8 cellular contexts compared by ENCODE assay signal in genomic region chr3:48435774-48436476, GRCh38. TPM values are rescaled to one million over a fixed set of nuclear protein-coding genes. Genes with fewer than 3 reads are reported as not detected.
A peak's percentile ranks its signal among the peaks of the same experiment; 100 is the strongest.
DNase-seq lines count a peak whose midpoint lies in the region; ATAC-seq and TF ChIP-seq lines count a peak whose summit lies in the region.

No MANE protein-coding gene starts in this region.

- H2AFZ ChIP-seq in OCI-LY7 (ENCODE audit: low read length): no peak overlapping the region; the same call in 1 of the 2 replicates

- TF ChIP-seq CTCF in HL-60 (IDR thresholded peaks at IDR 0.05; ENCODE audit: insufficient read depth, low read length): peak; percentile 99
- peak; percentile 100 for TF ChIP-seq CTCF in OCI-LY7 (conservative IDR thresholded peaks at IDR 0.05; ENCODE audit: low read length)

- peak; percentile 96 for DNase-seq in COLO829 (ENCODE audit: low spot score)
- peak; percentile 54 to 88 for DNase-seq in HL-60 (ENCODE audit: low read depth in 1 of 2, low spot score in 1 of 2)
- peak; percentile 88 for DNase-seq in OCI-LY7 (ENCODE audit: low spot score)
- DNase-seq in activated T-cell treated with anti-CD3 and anti-CD28 coated beads for 1 hour (ENCODE audit: low read depth): peak; percentile 85
- peak; percentile 89 for DNase-seq in stimulated activated CD8-positive, alpha-beta memory T cell treated with anti-CD3 and anti-CD28 coated beads, Interleukin-4, amount 100 ng/mL, for 48 hours

- H3K36me3 ChIP-seq in OCI-LY7 (ENCODE audit: insufficient read depth, low read length) (peaks cover 42% of the 10 kb centered on the region; the same call in 1 of the 2 replicates), esophagus (ENCODE audit: control insufficient read depth in 2 of 2, insufficient read depth in 2 of 2, low read length in 1 of 2) (peaks cover 0 to 3% of the 10 kb centered on the region in 2 donors), muscle layer of duodenum (ENCODE audit: control insufficient read depth in 1 of 2, insufficient read depth in 2 of 2, low read length in 2 of 2) (peaks cover 9 to 13% of the 10 kb centered on the region in 2 donors)

- H3K27ac ChIP-seq in HL-60 (replicated peaks): no peak overlapping the region
- H3K27ac ChIP-seq in OCI-LY7 (ENCODE audit: low read depth, low read length, poor library complexity, severe bottlenecking): peak overlapping the region; percentile 41
- H3K27ac ChIP-seq in esophagus (ENCODE audit: low read depth in 2 of 2, low read length in 1 of 2): peak overlapping the region; percentile 47 to 97
- peak overlapping the region; percentile 64 for H3K27ac ChIP-seq in muscle layer of duodenum (ENCODE audit: low read length)

- no peak overlapping the region for H3K4me3 ChIP-seq in HL-60 (replicated peaks; ENCODE audit: insufficient read depth, low read length)
- H3K4me3 ChIP-seq in OCI-LY7 (ENCODE audit: low read depth, low read length, poor library complexity, severe bottlenecking): no peak overlapping the region
- no peak overlapping the region for H3K4me3 ChIP-seq in esophagus (ENCODE audit: low read depth in 1 of 2, low read length in 2 of 2)
- H3K4me3 ChIP-seq in muscle layer of duodenum (ENCODE audit: low read depth in 1 of 2, low read length in 2 of 2): no peak overlapping the region

- BruUV-seq in OCI-LY7 (replicated peaks; lab: Mats Ljungman, UMichigan): no TSS peak

- intact Hi-C loops in OCI-LY7 (cut with micrococcal nuclease; ENCODE audit: unreplicated experiment): loop anchor here (1.0 to 10.0 kb wide), 6 partner anchors 35 to 242 kb away; partner anchors contain the start of gene NME6

- H3K4me1 ChIP-seq in OCI-LY7 (ENCODE audit: insufficient read depth, low read length, poor library complexity, severe bottlenecking) (peaks cover 40% of the 10 kb centered on the region), esophagus (ENCODE audit: control insufficient read depth in 2 of 2, insufficient read depth in 2 of 2, low read length in 1 of 2) (peaks cover 3 to 40% of the 10 kb centered on the region in 2 donors), muscle layer of duodenum (ENCODE audit: control insufficient read depth in 1 of 2, insufficient read depth in 2 of 2, low read length in 2 of 2) (peaks cover 7 to 30% of the 10 kb centered on the region in 2 donors)

- no peaks in the 10 kb centered on the region for H3K9me2 ChIP-seq in OCI-LY7 (ENCODE audit: insufficient read depth, low read length)

- H3K9me3 ChIP-seq in OCI-LY7 (ENCODE audit: low read length): no peaks in the 10 kb centered on the region
- no peaks in the 10 kb centered on the region for H3K9me3 ChIP-seq in esophagus (ENCODE audit: control insufficient read depth in 2 of 2, insufficient read depth in 1 of 2, low read depth in 1 of 2, low read length in 1 of 2)
- no peaks in the 10 kb centered on the region for H3K9me3 ChIP-seq in muscle layer of duodenum (ENCODE audit: control insufficient read depth in 1 of 2, low read length in 2 of 2)

- H3K79me2 ChIP-seq in OCI-LY7 (ENCODE audit: insufficient read depth, low read depth, low read length): peaks cover 20% of the 10 kb centered on the region

- 35% methylated on average over 7 of the region's 7 CpGs for WGBS in esophagus, 2 donors

- peaks cover 7% of the 10 kb centered on the region; the same call in 1 of the 2 replicates for H4K20me1 ChIP-seq in OCI-LY7 (ENCODE audit: insufficient read depth, low read length)

- peak overlapping the region; percentile 74 for H3K4me2 ChIP-seq in OCI-LY7 (ENCODE audit: low read length)

- no peak for ATAC-seq in GM21390 (IDR thresholded peaks at IDR 0.05; ENCODE audit: unreplicated experiment)

- H3K27me3 ChIP-seq in HL-60 (ENCODE audit: insufficient read depth, poor library complexity, severe bottlenecking): no peaks in the 10 kb centered on the region
- H3K27me3 ChIP-seq in esophagus (ENCODE audit: control insufficient read depth in 1 of 2, insufficient read depth in 2 of 2, low read length in 2 of 2): no peaks in the 10 kb centered on the region
- no peaks in the 10 kb centered on the region for H3K27me3 ChIP-seq in muscle layer of duodenum (ENCODE audit: low read depth, low read length)

- POLR2A ChIA-PET in OCI-LY7 (lab: Charles Lee): interaction anchor here (0.6 to 1.5 kb wide), 8 partner anchors 10 to 246 kb away, joined by 3 to 6 read pairs (median 3); partner anchors contain the start of gene ATRIP

- CTCF ChIA-PET in OCI-LY7 (lab: Charles Lee; ENCODE audit: unreplicated experiment): interaction anchor here (0.5 to 1.9 kb wide), 37 partner anchors 10 to 915 kb away, joined by 3 to 31 read pairs (median 3); partner anchors contain the start of genes ATRIP, CELSR3, PFKFB4 and ZNF589

RNA-seq across cellular contexts. Expression of gene CCDC51, which starts 4.0 kb away (rescaled TPM):
- total RNA-seq in OCI-LY7 (2014; rRNA removed; shearing (Covaris generic)): 22.0 and 23.0 TPM in 2 replicates
- total RNA-seq in OCI-LY7 (2022): 21.2 and 24.9 TPM in 2 replicates
- polyA plus RNA-seq in esophagus: 10 to 100 TPM in 1 of 2 donors, 1 to 10 TPM in 1; 7.0 to 15.5 TPM

RNA-seq across cellular contexts. Expression of gene TMA7, which starts 4.1 kb away (rescaled TPM):
- 313 and 486 TPM in 2 replicates for total RNA-seq in OCI-LY7 (2014; rRNA removed; shearing (Covaris generic))
- 226 and 250 TPM in 2 replicates for total RNA-seq in OCI-LY7 (2022)
- 100 to 1,000 TPM; 364 to 613 TPM for polyA plus RNA-seq in esophagus

RNA-seq across cellular contexts. Expression of gene PLXNB1, which starts 6.0 kb away (rescaled TPM):
- total RNA-seq in OCI-LY7 (2014; rRNA removed; shearing (Covaris generic)): 4.4 and 14.9 TPM in 2 replicates
- total RNA-seq in OCI-LY7 (2022): 6.4 and 7.7 TPM in 2 replicates
- 100 to 1,000 TPM in 1 of 2 donors, 10 to 100 TPM in 1; 73.4 to 298 TPM for polyA plus RNA-seq in esophagus

RNA-seq across cellular contexts. Expression of gene ATRIP, which starts 10.6 kb away (rescaled TPM):
- 16.3 and 16.8 TPM in 2 replicates for total RNA-seq in OCI-LY7 (2014; rRNA removed; shearing (Covaris generic))
- 20.3 and 24.5 TPM in 2 replicates for total RNA-seq in OCI-LY7 (2022)
- 1 to 10 TPM; 4.9 to 5.7 TPM for polyA plus RNA-seq in esophagus
